1 cellular context compared by ENCODE assay signal in the genomic region with DNA sequence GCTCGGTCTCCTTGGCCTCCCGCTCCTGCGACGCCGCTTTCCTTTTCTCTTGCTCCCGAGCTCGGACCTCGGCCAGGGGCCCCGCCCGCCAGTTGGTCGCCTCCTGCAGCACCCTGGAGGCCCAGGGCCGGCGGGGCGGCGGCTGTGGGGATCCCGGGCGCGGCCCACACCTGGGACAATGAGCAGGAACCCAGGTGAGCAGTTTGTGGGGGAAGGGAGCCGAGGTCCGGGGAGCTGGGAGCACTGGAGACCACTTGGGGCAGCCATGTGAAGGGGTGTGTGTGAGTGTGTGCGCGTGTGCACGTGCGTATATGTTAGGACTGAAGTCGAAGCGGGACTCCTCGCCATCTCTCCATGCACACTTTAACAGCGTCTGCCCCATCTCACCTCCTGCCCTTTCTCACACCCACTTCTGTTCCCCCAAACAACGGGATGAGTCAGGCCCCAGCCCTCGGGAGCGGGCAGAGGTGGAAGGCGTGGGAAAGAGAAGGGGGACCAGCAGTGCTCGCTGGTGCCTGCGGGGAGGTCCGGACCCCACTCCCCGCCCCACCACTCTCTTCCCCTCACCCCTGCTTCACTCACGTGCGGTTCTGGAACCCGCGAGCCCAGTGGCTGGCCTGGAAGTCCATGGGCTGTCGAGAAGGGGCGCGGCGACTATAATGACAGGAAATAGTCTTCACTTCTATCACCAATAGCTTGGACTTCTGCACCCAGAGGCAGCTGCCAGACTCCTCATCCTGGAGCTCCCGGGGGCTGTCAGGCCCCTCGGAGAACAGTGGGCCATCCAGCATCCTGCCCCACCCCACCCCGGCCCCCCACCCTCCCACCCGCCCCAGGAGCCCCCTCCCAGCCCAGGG.
A peak's percentile ranks its signal among the peaks of the same experiment; 100 is the strongest.
TF ChIP-seq lines count a peak whose summit lies in the region.

No MANE protein-coding gene starts in this region.

TF ChIP-seq in HepG2, 621 proteins besides CTCF, POLR2A, EP300 and RAD21 (continued from another document and continues in another):
- peak; percentile 65; the same call in 1 of the 2 replicates for TF ChIP-seq ZBTB42 (CRISPR knock-in tag; IDR thresholded peaks at IDR 0.05)
- TF ChIP-seq ONECUT2 (CRISPR knock-in tag; IDR thresholded peaks at IDR 0.05): peak; percentile 12; the same call in 1 of the 2 replicates
- TF ChIP-seq, protein P1, sequence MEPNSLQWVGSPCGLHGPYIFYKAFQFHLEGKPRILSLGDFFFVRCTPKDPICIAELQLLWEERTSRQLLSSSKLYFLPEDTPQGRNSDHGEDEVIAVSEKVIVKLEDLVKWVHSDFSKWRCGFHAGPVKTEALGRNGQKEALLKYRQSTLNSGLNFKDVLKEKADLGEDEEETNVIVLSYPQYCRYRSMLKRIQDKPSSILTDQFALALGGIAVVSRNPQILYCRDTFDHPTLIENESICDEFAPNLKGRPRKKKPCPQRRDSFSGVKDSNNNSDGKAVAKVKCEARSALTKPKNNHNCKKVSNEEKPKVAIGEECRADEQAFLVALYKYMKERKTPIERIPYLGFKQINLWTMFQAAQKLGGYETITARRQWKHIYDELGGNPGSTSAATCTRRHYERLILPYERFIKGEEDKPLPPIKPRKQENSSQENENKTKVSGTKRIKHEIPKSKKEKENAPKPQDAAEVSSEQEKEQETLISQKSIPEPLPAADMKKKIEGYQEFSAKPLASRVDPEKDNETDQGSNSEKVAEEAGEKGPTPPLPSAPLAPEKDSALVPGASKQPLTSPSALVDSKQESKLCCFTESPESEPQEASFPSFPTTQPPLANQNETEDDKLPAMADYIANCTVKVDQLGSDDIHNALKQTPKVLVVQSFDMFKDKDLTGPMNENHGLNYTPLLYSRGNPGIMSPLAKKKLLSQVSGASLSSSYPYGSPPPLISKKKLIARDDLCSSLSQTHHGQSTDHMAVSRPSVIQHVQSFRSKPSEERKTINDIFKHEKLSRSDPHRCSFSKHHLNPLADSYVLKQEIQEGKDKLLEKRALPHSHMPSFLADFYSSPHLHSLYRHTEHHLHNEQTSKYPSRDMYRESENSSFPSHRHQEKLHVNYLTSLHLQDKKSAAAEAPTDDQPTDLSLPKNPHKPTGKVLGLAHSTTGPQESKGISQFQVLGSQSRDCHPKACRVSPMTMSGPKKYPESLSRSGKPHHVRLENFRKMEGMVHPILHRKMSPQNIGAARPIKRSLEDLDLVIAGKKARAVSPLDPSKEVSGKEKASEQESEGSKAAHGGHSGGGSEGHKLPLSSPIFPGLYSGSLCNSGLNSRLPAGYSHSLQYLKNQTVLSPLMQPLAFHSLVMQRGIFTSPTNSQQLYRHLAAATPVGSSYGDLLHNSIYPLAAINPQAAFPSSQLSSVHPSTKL (CRISPR knock-in tag; IDR thresholded peaks at IDR 0.05): peak; percentile 40; the same call in 1 of the 2 replicates
- TF ChIP-seq, protein P2, sequence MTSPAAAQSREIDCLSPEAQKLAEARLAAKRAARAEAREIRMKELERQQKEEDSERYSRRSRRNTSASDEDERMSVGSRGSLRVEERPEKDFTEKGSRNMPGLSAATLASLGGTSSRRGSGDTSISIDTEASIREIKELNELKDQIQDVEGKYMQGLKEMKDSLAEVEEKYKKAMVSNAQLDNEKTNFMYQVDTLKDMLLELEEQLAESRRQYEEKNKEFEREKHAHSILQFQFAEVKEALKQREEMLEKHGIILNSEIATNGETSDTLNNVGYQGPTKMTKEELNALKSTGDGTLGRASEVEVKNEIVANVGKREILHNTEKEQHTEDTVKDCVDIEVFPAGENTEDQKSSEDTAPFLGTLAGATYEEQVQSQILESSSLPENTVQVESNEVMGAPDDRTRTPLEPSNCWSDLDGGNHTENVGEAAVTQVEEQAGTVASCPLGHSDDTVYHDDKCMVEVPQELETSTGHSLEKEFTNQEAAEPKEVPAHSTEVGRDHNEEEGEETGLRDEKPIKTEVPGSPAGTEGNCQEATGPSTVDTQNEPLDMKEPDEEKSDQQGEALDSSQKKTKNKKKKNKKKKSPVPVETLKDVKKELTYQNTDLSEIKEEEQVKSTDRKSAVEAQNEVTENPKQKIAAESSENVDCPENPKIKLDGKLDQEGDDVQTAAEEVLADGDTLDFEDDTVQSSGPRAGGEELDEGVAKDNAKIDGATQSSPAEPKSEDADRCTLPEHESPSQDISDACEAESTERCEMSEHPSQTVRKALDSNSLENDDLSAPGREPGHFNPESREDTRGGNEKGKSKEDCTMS (CRISPR knock-in tag; conservative IDR thresholded peaks at IDR 0.05): no peak
- TF ChIP-seq MBD4 (IDR thresholded peaks at IDR 0.05; ENCODE audit: borderline replicate concordance, low read length): no peak
- peak; percentile 95 for TF ChIP-seq ZNF224 (CRISPR knock-in tag; IDR thresholded peaks at IDR 0.05)
- peak; percentile 41; the same call in 1 of the 2 replicates for TF ChIP-seq ZNF543 (CRISPR knock-in tag; IDR thresholded peaks at IDR 0.05)
- TF ChIP-seq ZNF776 (CRISPR knock-in tag; IDR thresholded peaks at IDR 0.05): peak; percentile 90; the same call in 1 of the 2 replicates
- no peak for TF ChIP-seq CCAR2 (optimal IDR thresholded peaks at IDR 0.05; ENCODE audit: low read depth, low read length)
- TF ChIP-seq ZNF260 (CRISPR knock-in tag; IDR thresholded peaks at IDR 0.05; ENCODE audit: borderline replicate concordance, low read depth): no peak
- TF ChIP-seq ZEB1 (IDR thresholded peaks at IDR 0.05; ENCODE audit: insufficient replicate concordance, low read depth): no peak
- TF ChIP-seq, protein P3, sequence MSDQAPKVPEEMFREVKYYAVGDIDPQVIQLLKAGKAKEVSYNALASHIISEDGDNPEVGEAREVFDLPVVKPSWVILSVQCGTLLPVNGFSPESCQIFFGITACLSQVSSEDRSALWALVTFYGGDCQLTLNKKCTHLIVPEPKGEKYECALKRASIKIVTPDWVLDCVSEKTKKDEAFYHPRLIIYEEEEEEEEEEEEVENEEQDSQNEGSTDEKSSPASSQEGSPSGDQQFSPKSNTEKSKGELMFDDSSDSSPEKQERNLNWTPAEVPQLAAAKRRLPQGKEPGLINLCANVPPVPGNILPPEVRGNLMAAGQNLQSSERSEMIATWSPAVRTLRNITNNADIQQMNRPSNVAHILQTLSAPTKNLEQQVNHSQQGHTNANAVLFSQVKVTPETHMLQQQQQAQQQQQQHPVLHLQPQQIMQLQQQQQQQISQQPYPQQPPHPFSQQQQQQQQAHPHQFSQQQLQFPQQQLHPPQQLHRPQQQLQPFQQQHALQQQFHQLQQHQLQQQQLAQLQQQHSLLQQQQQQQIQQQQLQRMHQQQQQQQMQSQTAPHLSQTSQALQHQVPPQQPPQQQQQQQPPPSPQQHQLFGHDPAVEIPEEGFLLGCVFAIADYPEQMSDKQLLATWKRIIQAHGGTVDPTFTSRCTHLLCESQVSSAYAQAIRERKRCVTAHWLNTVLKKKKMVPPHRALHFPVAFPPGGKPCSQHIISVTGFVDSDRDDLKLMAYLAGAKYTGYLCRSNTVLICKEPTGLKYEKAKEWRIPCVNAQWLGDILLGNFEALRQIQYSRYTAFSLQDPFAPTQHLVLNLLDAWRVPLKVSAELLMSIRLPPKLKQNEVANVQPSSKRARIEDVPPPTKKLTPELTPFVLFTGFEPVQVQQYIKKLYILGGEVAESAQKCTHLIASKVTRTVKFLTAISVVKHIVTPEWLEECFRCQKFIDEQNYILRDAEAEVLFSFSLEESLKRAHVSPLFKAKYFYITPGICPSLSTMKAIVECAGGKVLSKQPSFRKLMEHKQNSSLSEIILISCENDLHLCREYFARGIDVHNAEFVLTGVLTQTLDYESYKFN (CRISPR knock-in tag; conservative IDR thresholded peaks at IDR 0.05): no peak
- TF ChIP-seq ARNTL (CRISPR knock-in tag; IDR thresholded peaks at IDR 0.05): peak; percentile 62
- peak; percentile 84; the same call in 1 of the 2 replicates for TF ChIP-seq ZNF607 (CRISPR knock-in tag; IDR thresholded peaks at IDR 0.05; ENCODE audit: borderline replicate concordance)
- TF ChIP-seq ZNF451 (CRISPR knock-in tag; IDR thresholded peaks at IDR 0.05): 0 out of 2 replicates have a peak, but pooled peaks have one; percentile 70
- TF ChIP-seq NONO (IDR thresholded peaks at IDR 0.05): no peak
- TF ChIP-seq NONO (CRISPR knock-in tag; conservative IDR thresholded peaks at IDR 0.05): peak; percentile 48; the same call in 1 of the 2 replicates
- TF ChIP-seq ZNF235 (CRISPR knock-in tag; IDR thresholded peaks at IDR 0.05; ENCODE audit: borderline replicate concordance): 0 out of 2 replicates have a peak, but pooled peaks have one; percentile 38
- TF ChIP-seq, protein P4, sequence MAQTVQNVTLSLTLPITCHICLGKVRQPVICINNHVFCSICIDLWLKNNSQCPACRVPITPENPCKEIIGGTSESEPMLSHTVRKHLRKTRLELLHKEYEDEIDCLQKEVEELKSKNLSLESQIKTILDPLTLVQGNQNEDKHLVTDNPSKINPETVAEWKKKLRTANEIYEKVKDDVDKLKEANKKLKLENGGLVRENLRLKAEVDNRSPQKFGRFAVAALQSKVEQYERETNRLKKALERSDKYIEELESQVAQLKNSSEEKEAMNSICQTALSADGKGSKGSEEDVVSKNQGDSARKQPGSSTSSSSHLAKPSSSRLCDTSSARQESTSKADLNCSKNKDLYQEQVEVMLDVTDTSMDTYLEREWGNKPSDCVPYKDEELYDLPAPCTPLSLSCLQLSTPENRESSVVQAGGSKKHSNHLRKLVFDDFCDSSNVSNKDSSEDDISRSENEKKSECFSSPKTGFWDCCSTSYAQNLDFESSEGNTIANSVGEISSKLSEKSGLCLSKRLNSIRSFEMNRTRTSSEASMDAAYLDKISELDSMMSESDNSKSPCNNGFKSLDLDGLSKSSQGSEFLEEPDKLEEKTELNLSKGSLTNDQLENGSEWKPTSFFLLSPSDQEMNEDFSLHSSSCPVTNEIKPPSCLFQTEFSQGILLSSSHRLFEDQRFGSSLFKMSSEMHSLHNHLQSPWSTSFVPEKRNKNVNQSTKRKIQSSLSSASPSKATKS (CRISPR knock-in tag; IDR thresholded peaks at IDR 0.05): peak; percentile 26; the same call in 1 of the 2 replicates
- peak; percentile 94; the same call in 1 of the 2 replicates for TF ChIP-seq ZNF552 (CRISPR knock-in tag; IDR thresholded peaks at IDR 0.05; ENCODE audit: borderline replicate concordance)
- TF ChIP-seq, protein P5, sequence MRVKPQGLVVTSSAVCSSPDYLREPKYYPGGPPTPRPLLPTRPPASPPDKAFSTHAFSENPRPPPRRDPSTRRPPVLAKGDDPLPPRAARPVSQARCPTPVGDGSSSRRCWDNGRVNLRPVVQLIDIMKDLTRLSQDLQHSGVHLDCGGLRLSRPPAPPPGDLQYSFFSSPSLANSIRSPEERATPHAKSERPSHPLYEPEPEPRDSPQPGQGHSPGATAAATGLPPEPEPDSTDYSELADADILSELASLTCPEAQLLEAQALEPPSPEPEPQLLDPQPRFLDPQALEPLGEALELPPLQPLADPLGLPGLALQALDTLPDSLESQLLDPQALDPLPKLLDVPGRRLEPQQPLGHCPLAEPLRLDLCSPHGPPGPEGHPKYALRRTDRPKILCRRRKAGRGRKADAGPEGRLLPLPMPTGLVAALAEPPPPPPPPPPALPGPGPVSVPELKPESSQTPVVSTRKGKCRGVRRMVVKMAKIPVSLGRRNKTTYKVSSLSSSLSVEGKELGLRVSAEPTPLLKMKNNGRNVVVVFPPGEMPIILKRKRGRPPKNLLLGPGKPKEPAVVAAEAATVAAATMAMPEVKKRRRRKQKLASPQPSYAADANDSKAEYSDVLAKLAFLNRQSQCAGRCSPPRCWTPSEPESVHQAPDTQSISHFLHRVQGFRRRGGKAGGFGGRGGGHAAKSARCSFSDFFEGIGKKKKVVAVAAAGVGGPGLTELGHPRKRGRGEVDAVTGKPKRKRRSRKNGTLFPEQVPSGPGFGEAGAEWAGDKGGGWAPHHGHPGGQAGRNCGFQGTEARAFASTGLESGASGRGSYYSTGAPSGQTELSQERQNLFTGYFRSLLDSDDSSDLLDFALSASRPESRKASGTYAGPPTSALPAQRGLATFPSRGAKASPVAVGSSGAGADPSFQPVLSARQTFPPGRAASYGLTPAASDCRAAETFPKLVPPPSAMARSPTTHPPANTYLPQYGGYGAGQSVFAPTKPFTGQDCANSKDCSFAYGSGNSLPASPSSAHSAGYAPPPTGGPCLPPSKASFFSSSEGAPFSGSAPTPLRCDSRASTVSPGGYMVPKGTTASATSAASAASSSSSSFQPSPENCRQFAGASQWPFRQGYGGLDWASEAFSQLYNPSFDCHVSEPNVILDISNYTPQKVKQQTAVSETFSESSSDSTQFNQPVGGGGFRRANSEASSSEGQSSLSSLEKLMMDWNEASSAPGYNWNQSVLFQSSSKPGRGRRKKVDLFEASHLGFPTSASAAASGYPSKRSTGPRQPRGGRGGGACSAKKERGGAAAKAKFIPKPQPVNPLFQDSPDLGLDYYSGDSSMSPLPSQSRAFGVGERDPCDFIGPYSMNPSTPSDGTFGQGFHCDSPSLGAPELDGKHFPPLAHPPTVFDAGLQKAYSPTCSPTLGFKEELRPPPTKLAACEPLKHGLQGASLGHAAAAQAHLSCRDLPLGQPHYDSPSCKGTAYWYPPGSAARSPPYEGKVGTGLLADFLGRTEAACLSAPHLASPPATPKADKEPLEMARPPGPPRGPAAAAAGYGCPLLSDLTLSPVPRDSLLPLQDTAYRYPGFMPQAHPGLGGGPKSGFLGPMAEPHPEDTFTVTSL (CRISPR knock-in tag; IDR thresholded peaks at IDR 0.05; ENCODE audit: borderline replicate concordance): no peak
- 0 out of 2 replicates have a peak, but pooled peaks have one; percentile 34 for TF ChIP-seq ZNF839 (CRISPR knock-in tag; IDR thresholded peaks at IDR 0.05; ENCODE audit: borderline replicate concordance)
- no peak for TF ChIP-seq CBX2 (IDR thresholded peaks at IDR 0.05; ENCODE audit: low read depth, low read length)
- TF ChIP-seq CBX2 (CRISPR knock-in tag; IDR thresholded peaks at IDR 0.05; ENCODE audit: low read depth): peak; percentile 50; the same call in 1 of the 2 replicates
- TF ChIP-seq, protein P6, sequence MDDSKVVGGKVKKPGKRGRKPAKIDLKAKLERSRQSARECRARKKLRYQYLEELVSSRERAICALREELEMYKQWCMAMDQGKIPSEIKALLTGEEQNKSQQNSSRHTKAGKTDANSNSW (CRISPR knock-in tag; IDR thresholded peaks at IDR 0.05; ENCODE audit: borderline replicate concordance): peak; percentile 89; the same call in 1 of the 2 replicates
- TF ChIP-seq, protein P7, sequence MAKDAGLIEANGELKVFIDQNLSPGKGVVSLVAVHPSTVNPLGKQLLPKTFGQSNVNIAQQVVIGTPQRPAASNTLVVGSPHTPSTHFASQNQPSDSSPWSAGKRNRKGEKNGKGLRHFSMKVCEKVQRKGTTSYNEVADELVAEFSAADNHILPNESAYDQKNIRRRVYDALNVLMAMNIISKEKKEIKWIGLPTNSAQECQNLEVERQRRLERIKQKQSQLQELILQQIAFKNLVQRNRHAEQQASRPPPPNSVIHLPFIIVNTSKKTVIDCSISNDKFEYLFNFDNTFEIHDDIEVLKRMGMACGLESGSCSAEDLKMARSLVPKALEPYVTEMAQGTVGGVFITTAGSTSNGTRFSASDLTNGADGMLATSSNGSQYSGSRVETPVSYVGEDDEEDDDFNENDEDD (CRISPR knock-in tag; IDR thresholded peaks at IDR 0.05; ENCODE audit: borderline replicate concordance): peak; percentile 48; the same call in 1 of the 2 replicates
- TF ChIP-seq NFE2L1 (CRISPR knock-in tag; IDR thresholded peaks at IDR 0.05; ENCODE audit: borderline replicate concordance): peak; percentile 50; the same call in 1 of the 2 replicates
- peak; percentile 54 for TF ChIP-seq YEATS4 (CRISPR knock-in tag; IDR thresholded peaks at IDR 0.05; ENCODE audit: borderline replicate concordance)
- TF ChIP-seq RBFOX2 (IDR thresholded peaks at IDR 0.05; ENCODE audit: low read depth, low read length): peak; percentile 62
- TF ChIP-seq NRL (CRISPR knock-in tag; IDR thresholded peaks at IDR 0.05; ENCODE audit: borderline replicate concordance): peak; percentile 99
- TF ChIP-seq ZNF773 (CRISPR knock-in tag; IDR thresholded peaks at IDR 0.05; ENCODE audit: borderline replicate concordance): peak; percentile 94
- TF ChIP-seq THAP11 (CRISPR knock-in tag; IDR thresholded peaks at IDR 0.05): 0 out of 2 replicates have a peak, but pooled peaks have one; percentile 21
